Comparison of ENCODE assay signal across 17 cellular contexts in the genomic region with DNA sequence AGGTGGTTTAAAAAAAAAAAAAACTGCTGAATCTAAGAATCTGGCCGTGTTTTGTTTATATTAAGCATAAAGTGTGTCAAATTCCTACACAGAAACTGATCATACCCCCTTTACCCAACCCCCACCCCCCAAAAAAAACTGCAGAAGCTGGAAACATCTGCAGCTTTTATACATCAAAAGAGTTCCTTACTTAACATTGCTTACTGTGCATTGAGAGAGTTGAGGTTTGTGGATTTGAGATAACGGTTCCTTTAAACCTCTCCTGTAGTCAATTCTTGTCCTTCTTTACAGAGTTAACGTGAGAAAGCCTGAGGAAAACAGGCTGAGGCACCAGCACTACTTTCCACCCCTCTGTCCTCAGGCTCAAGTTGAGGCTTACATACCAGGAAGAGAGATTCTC. TPM values are rescaled to one million over a fixed set of nuclear protein-coding genes. Genes with fewer than 3 reads are reported as not detected.
DNase-seq lines count a peak whose midpoint lies in the region; ATAC-seq and TF ChIP-seq lines count a peak whose summit lies in the region.
"Had no signal": no experiment of that assay in that cellular context is flagged by ENCODE, and none has a peak within 500 bp of the region (broad histone marks: within the 10 kb centered on the region; RNA-seq: fewer than 3 reads in every experiment).

No MANE protein-coding gene starts in this region.

- no peaks in the 10 kb centered on the region for H3F3A ChIP-seq in GM23338 (replicated peaks; ENCODE audit: low read depth)

- H4K20me1 ChIP-seq in GM23338 (replicated peaks; ENCODE audit: insufficient read depth) = no peaks in the 10 kb centered on the region

- no peak for TF ChIP-seq POLR2A in stomach (IDR thresholded peaks at IDR 0.05)

- no peaks in the 10 kb centered on the region for H3K36me3 ChIP-seq in GM23338 (ENCODE audit: insufficient read depth)
- H3K36me3 ChIP-seq in aorta (ENCODE audit: control insufficient read depth in 1 of 2, insufficient read depth in 2 of 2, low read length in 1 of 2) = no peaks in the 10 kb centered on the region
- H3K36me3 ChIP-seq in stomach = no peaks in the 10 kb centered on the region
- H3K36me3 ChIP-seq: BE2C had no signal

- no peaks in the 10 kb centered on the region for H3K79me2 ChIP-seq in GM23338 (replicated peaks; ENCODE audit: insufficient read depth)

- peaks cover 7% of the 10 kb centered on the region for H3K4me1 Mint-ChIP-seq in GM23338
- H3K4me1 Mint-ChIP-seq in nephron progenitor cell = peaks cover 29% of the 10 kb centered on the region
- H3K4me1 Mint-ChIP-seq: CD8-positive, alpha-beta memory T cell had no signal

- H3K27me3 Mint-ChIP-seq in GM23338 (ENCODE audit: insufficient read depth, low read depth, poor library complexity) = peaks cover 1% of the 10 kb centered on the region
- no peaks in the 10 kb centered on the region for H3K27me3 Mint-ChIP-seq in nephron progenitor cell (ENCODE audit: low read depth, poor library complexity)

- no peaks in the 10 kb centered on the region for H3K9me3 Mint-ChIP-seq in GM23338
- no peaks in the 10 kb centered on the region for H3K9me3 Mint-ChIP-seq in nephron progenitor cell
- H3K9me3 Mint-ChIP-seq: CD8-positive, alpha-beta memory T cell; HFFc6 had no signal

- H3K4me2 ChIP-seq in GM23338 = no peak overlapping the region
- H3K4me2 ChIP-seq: A549 had no signal

- TF ChIP-seq EP300 in stomach (IDR thresholded peaks at IDR 0.05) = no peak

- no peak for DNase-seq in GM23338 (ENCODE audit: low spot score)
- DNase-seq in OCI-M1 (lab: John Stamatoyannopoulos, UW) = peak; percentile 33
- no peak for DNase-seq in nephron progenitor cell
- no peak for DNase-seq in aorta
- DNase-seq in stomach = no peak
- DNase-seq: BE2C; Caco-2; CD8-positive, alpha-beta memory T cell; DMS79; EL; HCEC 1CT; HFFc6; Karpas-422 had no signal

- peaks cover 4% of the 10 kb centered on the region; the same call in 1 of the 2 replicates for H3K9me2 ChIP-seq in GM23338 (ENCODE audit: insufficient read depth)

- no peak overlapping the region for H3K27ac ChIP-seq in GM23338 (ENCODE audit: low read depth)
- no peak overlapping the region for H3K27ac ChIP-seq in aorta (ENCODE audit: low read depth in 1 of 2, low read length in 2 of 2)
- H3K27ac ChIP-seq in stomach = no peak overlapping the region
- H3K27ac ChIP-seq: A549 had no signal

- H3K27ac Mint-ChIP-seq in GM23338 (no peak overlapping the region), nephron progenitor cell (peak overlapping the region; percentile 61)
- H3K27ac Mint-ChIP-seq: CD8-positive, alpha-beta memory T cell; HFFc6 had no signal

- H3K27me3 ChIP-seq in GM23338 (ENCODE audit: insufficient read depth) (no peaks in the 10 kb centered on the region), aorta (ENCODE audit: control insufficient read depth in 1 of 2, insufficient read depth in 2 of 2, low read length in 1 of 2) (no peaks in the 10 kb centered on the region), stomach (no peaks in the 10 kb centered on the region)
- H3K27me3 ChIP-seq: BE2C had no signal

- H3K9me3 ChIP-seq in aorta (ENCODE audit: control insufficient read depth, low read length) = no peaks in the 10 kb centered on the region
- H3K9me3 ChIP-seq in stomach = no peaks in the 10 kb centered on the region
- H3K9me3 ChIP-seq: A549, BE2C, Caco-2 had no signal

- H3K4me3 ChIP-seq in GM23338 (no peak overlapping the region), aorta (ENCODE audit: low read length in 2 of 2) (no peak overlapping the region), stomach (no peak overlapping the region)
- H3K4me3 ChIP-seq: A549 had no signal

- 77 to 84% methylated on average over 3 of the region's 3 CpGs for WGBS in aorta, 2 donors
- WGBS in stomach, 5 donors = 61 to 67% (median 66%) methylated on average over 3 of the region's 3 CpGs

- 0 out of 2 replicates have a peak overlapping the region, but pooled peaks have one; percentile 26 for H2AFZ ChIP-seq in GM23338

- no peaks in the 10 kb centered on the region for H3K36me3 Mint-ChIP-seq in GM23338 (ENCODE audit: low read depth)
- H3K36me3 Mint-ChIP-seq in nephron progenitor cell (ENCODE audit: low read depth) = peaks cover 17% of the 10 kb centered on the region
- H3K36me3 Mint-ChIP-seq: CD8-positive, alpha-beta memory T cell had no signal

- intact Hi-C loops in aorta (cut with DNase I) (no loop called here), stomach (cut with DNase I; ENCODE audit: low total_unique reads) (no loop called here)

- ATAC-seq in GM23338 (no peak), aorta (ENCODE audit: low FRiP score) (peak; percentile 54), HG03280 (IDR thresholded peaks at IDR 0.05; ENCODE audit: unreplicated experiment) (no peak), HG03196 (IDR thresholded peaks at IDR 0.05; ENCODE audit: unreplicated experiment) (no peak)
- ATAC-seq: A549 had no signal

- H3K4me1 ChIP-seq in GM23338 (ENCODE audit: insufficient read depth) = peaks cover 1% of the 10 kb centered on the region
- H3K4me1 ChIP-seq in aorta (ENCODE audit: control insufficient read depth in 1 of 2, insufficient read depth in 2 of 2, low read length in 2 of 2) = peaks cover 2 to 3% of the 10 kb centered on the region in 2 donors
- peaks cover 0 to 13% (median 7%) of the 10 kb centered on the region in 4 donors for H3K4me1 ChIP-seq in stomach
- H3K4me1 ChIP-seq: A549, BE2C, Caco-2 had no signal

- TF ChIP-seq CTCF in GM23338 (conservative IDR thresholded peaks at IDR 0.05; ENCODE audit: low read depth in 2 of 2) = no peak
- no peak for TF ChIP-seq CTCF in nephron progenitor cell (IDR thresholded peaks at IDR 0.05)
- TF ChIP-seq CTCF in stomach (IDR thresholded peaks at IDR 0.05) = no peak

- H3K4me3 Mint-ChIP-seq in GM23338 (no peak overlapping the region), nephron progenitor cell (no peak overlapping the region)
- H3K4me3 Mint-ChIP-seq: CD8-positive, alpha-beta memory T cell; HFFc6 had no signal

TF ChIP-seq in GM23338, 12 proteins besides CTCF, POLR2A, EP300 and RAD21:
- TF ChIP-seq EZH2 (IDR thresholded peaks at IDR 0.05; ENCODE audit: low read depth, unreplicated experiment) = no peak
- no peak for TF ChIP-seq EZH2phosphoT487 (IDR thresholded peaks at IDR 0.05; ENCODE audit: unreplicated experiment)
- no peak for TF ChIP-seq ZNF331 (CRISPR knock-in tag; IDR thresholded peaks at IDR 0.05; ENCODE audit: low read depth)
- TF ChIP-seq, protein P1, sequence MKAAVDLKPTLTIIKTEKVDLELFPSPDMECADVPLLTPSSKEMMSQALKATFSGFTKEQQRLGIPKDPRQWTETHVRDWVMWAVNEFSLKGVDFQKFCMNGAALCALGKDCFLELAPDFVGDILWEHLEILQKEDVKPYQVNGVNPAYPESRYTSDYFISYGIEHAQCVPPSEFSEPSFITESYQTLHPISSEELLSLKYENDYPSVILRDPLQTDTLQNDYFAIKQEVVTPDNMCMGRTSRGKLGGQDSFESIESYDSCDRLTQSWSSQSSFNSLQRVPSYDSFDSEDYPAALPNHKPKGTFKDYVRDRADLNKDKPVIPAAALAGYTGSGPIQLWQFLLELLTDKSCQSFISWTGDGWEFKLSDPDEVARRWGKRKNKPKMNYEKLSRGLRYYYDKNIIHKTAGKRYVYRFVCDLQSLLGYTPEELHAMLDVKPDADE (IDR thresholded peaks at IDR 0.05) = no peak

RNA-seq across cellular contexts. Expression of a gene that starts 34.5 kb away (rescaled TPM):
- 0.52 and 1.0 TPM in 2 replicates for total RNA-seq in GM23338 (2014; rRNA removed; shearing (Covaris generic))
- 1.2 and 1.5 TPM in 2 replicates for polyA plus RNA-seq in GM23338 (2016; fragmentation: Nextera tagmentation; extraction: Ambion mirVana)
- total RNA-seq in aorta = 100 to 1,000 TPM in 1 of 2 donors, 10 to 100 TPM in 1; 71.4 to 122 TPM
- polyA plus RNA-seq in aorta = 100 to 1,000 TPM in 1 of 2 donors, 10 to 100 TPM in 1; 47.9 to 277 TPM
- 10 to 100 TPM in 3 of 5 donors, 1 to 10 TPM in 2; 5.8 to 85.3 (median 13.6) TPM for total RNA-seq in stomach
- polyA plus RNA-seq in stomach = 1 to 10 TPM in 1 of 3 donors, under 1 TPM in 2; 0.76 to 5.0 (median 0.87) TPM
- total RNA-seq: Caco-2; CD8-positive, alpha-beta memory T cell; HT1080 had no signal
- polyA plus RNA-seq: CD8-positive, alpha-beta memory T cell had no signal
